ENCODE assay signal across 1 cellular context in genomic region chr4:138035781-138036258, GRCh38.
TF ChIP-seq lines count a peak whose summit lies in the region.

No MANE protein-coding gene starts in this region.

TF ChIP-seq in GM12878, 131 proteins besides CTCF, POLR2A, EP300 and RAD21 (continued from another document and continues in another):
- 0 out of 2 replicates have a peak, but pooled peaks have one; percentile 47 for TF ChIP-seq MLLT1 (IDR thresholded peaks at IDR 0.05)
- peak in 1 of 2 experiments; percentile 76; a peak in 2 of 4 replicates for TF ChIP-seq ETV6 (conservative IDR thresholded peaks at IDR 0.05 in 1 of 2, IDR thresholded peaks at IDR 0.05 in 1 of 2; ENCODE audit: borderline replicate concordance in 1 of 2, low read depth in 1 of 2)
- no peak for TF ChIP-seq SRF (IDR thresholded peaks at IDR 0.05; ENCODE audit: low read depth in 2 of 2, low read length in 2 of 2)
- TF ChIP-seq, protein P1, sequence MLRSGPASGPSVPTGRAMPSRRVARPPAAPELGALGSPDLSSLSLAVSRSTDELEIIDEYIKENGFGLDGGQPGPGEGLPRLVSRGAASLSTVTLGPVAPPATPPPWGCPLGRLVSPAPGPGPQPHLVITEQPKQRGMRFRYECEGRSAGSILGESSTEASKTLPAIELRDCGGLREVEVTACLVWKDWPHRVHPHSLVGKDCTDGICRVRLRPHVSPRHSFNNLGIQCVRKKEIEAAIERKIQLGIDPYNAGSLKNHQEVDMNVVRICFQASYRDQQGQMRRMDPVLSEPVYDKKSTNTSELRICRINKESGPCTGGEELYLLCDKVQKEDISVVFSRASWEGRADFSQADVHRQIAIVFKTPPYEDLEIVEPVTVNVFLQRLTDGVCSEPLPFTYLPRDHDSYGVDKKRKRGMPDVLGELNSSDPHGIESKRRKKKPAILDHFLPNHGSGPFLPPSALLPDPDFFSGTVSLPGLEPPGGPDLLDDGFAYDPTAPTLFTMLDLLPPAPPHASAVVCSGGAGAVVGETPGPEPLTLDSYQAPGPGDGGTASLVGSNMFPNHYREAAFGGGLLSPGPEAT (IDR thresholded peaks at IDR 0.05; ENCODE audit: low read depth), result no peak
- no peak for TF ChIP-seq KAT2A (conservative IDR thresholded peaks at IDR 0.05; ENCODE audit: control insufficient read depth, low read depth, low read length)
- TF ChIP-seq PKNOX1 (IDR thresholded peaks at IDR 0.05), result 0 out of 2 replicates have a peak, but pooled peaks have one; percentile 9
- no peak for TF ChIP-seq HDGF (IDR thresholded peaks at IDR 0.05)
- no peak for TF ChIP-seq STAT1 (conservative IDR thresholded peaks at IDR 0.05)
- TF ChIP-seq FOS (IDR thresholded peaks at IDR 0.05; ENCODE audit: borderline replicate concordance, extremely low read depth, insufficient read length), result no peak
- TF ChIP-seq, protein P2, sequence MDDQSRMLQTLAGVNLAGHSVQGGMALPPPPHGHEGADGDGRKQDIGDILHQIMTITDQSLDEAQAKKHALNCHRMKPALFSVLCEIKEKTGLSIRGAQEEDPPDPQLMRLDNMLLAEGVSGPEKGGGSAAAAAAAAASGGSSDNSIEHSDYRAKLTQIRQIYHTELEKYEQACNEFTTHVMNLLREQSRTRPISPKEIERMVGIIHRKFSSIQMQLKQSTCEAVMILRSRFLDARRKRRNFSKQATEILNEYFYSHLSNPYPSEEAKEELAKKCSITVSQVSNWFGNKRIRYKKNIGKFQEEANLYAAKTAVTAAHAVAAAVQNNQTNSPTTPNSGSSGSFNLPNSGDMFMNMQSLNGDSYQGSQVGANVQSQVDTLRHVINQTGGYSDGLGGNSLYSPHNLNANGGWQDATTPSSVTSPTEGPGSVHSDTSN (IDR thresholded peaks at IDR 0.05; ENCODE audit: insufficient replicate concordance, low read depth, low read length), result no peak
- no peak for TF ChIP-seq MYC (IDR thresholded peaks at IDR 0.05; ENCODE audit: insufficient read depth, insufficient read length, insufficient replicate concordance, low read length, severe bottlenecking)
- TF ChIP-seq JUNB (IDR thresholded peaks at IDR 0.05), result no peak
- TF ChIP-seq ZBED1 (IDR thresholded peaks at IDR 0.05; ENCODE audit: borderline replicate concordance), result no peak
- TF ChIP-seq ZNF207 (IDR thresholded peaks at IDR 0.05; ENCODE audit: borderline replicate concordance), result no peak
- TF ChIP-seq RCOR1 (conservative IDR thresholded peaks at IDR 0.05; ENCODE audit: low read depth, low read length), result no peak
- no peak for TF ChIP-seq ASH2L (IDR thresholded peaks at IDR 0.05; ENCODE audit: borderline replicate concordance, low read depth)
- peak; percentile 77; the same call in 1 of the 2 replicates for TF ChIP-seq IRF4 (IDR thresholded peaks at IDR 0.05; ENCODE audit: low read depth, low read length)
- TF ChIP-seq, protein P3, sequence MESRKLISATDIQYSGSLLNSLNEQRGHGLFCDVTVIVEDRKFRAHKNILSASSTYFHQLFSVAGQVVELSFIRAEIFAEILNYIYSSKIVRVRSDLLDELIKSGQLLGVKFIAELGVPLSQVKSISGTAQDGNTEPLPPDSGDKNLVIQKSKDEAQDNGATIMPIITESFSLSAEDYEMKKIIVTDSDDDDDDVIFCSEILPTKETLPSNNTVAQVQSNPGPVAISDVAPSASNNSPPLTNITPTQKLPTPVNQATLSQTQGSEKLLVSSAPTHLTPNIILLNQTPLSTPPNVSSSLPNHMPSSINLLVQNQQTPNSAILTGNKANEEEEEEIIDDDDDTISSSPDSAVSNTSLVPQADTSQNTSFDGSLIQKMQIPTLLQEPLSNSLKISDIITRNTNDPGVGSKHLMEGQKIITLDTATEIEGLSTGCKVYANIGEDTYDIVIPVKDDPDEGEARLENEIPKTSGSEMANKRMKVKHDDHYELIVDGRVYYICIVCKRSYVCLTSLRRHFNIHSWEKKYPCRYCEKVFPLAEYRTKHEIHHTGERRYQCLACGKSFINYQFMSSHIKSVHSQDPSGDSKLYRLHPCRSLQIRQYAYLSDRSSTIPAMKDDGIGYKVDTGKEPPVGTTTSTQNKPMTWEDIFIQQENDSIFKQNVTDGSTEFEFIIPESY (IDR thresholded peaks at IDR 0.05), result no peak
- TF ChIP-seq, protein P4, sequence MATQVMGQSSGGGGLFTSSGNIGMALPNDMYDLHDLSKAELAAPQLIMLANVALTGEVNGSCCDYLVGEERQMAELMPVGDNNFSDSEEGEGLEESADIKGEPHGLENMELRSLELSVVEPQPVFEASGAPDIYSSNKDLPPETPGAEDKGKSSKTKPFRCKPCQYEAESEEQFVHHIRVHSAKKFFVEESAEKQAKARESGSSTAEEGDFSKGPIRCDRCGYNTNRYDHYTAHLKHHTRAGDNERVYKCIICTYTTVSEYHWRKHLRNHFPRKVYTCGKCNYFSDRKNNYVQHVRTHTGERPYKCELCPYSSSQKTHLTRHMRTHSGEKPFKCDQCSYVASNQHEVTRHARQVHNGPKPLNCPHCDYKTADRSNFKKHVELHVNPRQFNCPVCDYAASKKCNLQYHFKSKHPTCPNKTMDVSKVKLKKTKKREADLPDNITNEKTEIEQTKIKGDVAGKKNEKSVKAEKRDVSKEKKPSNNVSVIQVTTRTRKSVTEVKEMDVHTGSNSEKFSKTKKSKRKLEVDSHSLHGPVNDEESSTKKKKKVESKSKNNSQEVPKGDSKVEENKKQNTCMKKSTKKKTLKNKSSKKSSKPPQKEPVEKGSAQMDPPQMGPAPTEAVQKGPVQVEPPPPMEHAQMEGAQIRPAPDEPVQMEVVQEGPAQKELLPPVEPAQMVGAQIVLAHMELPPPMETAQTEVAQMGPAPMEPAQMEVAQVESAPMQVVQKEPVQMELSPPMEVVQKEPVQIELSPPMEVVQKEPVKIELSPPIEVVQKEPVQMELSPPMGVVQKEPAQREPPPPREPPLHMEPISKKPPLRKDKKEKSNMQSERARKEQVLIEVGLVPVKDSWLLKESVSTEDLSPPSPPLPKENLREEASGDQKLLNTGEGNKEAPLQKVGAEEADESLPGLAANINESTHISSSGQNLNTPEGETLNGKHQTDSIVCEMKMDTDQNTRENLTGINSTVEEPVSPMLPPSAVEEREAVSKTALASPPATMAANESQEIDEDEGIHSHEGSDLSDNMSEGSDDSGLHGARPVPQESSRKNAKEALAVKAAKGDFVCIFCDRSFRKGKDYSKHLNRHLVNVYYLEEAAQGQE (IDR thresholded peaks at IDR 0.05; ENCODE audit: low read depth, low read length), result no peak
- TF ChIP-seq NKRF (conservative IDR thresholded peaks at IDR 0.05), result no peak
- no peak for TF ChIP-seq MEF2A (IDR thresholded peaks at IDR 0.05; ENCODE audit: insufficient read depth, low read depth, low read length)
- TF ChIP-seq SPI1 (IDR thresholded peaks at IDR 0.05; ENCODE audit: borderline replicate concordance, insufficient read depth, low read depth, low read length), result peak; percentile 94
- no peak for TF ChIP-seq GABPA (IDR thresholded peaks at IDR 0.05; ENCODE audit: low read depth)
- TF ChIP-seq JUND (IDR thresholded peaks at IDR 0.05; ENCODE audit: low read depth, low read length), result no peak
- no peak for TF ChIP-seq SUZ12 (IDR thresholded peaks at IDR 0.05; ENCODE audit: unreplicated experiment)
- TF ChIP-seq, protein P5, sequence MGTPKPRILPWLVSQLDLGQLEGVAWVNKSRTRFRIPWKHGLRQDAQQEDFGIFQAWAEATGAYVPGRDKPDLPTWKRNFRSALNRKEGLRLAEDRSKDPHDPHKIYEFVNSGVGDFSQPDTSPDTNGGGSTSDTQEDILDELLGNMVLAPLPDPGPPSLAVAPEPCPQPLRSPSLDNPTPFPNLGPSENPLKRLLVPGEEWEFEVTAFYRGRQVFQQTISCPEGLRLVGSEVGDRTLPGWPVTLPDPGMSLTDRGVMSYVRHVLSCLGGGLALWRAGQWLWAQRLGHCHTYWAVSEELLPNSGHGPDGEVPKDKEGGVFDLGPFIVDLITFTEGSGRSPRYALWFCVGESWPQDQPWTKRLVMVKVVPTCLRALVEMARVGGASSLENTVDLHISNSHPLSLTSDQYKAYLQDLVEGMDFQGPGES (IDR thresholded peaks at IDR 0.05), result no peak
- no peak for TF ChIP-seq BCL11A (IDR thresholded peaks at IDR 0.05; ENCODE audit: low read depth, low read length)
- TF ChIP-seq EZH2 (IDR thresholded peaks at IDR 0.05; ENCODE audit: borderline replicate concordance, control insufficient read depth, low read depth, low read length), result no peak
- TF ChIP-seq PRDM15 (CRISPR knock-in tag; IDR thresholded peaks at IDR 0.05), result no peak
- no peak for TF ChIP-seq IKZF2 (IDR thresholded peaks at IDR 0.05)
- no peak for TF ChIP-seq BACH1 (IDR thresholded peaks at IDR 0.05; ENCODE audit: borderline replicate concordance)
- TF ChIP-seq SMARCA5 (IDR thresholded peaks at IDR 0.05), result no peak
- TF ChIP-seq NR2F1 (conservative IDR thresholded peaks at IDR 0.05), result no peak
- TF ChIP-seq, protein P6, sequence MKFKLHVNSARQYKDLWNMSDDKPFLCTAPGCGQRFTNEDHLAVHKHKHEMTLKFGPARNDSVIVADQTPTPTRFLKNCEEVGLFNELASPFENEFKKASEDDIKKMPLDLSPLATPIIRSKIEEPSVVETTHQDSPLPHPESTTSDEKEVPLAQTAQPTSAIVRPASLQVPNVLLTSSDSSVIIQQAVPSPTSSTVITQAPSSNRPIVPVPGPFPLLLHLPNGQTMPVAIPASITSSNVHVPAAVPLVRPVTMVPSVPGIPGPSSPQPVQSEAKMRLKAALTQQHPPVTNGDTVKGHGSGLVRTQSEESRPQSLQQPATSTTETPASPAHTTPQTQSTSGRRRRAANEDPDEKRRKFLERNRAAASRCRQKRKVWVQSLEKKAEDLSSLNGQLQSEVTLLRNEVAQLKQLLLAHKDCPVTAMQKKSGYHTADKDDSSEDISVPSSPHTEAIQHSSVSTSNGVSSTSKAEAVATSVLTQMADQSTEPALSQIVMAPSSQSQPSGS (IDR thresholded peaks at IDR 0.05; ENCODE audit: low read length), result no peak
- no peak for TF ChIP-seq NBN (IDR thresholded peaks at IDR 0.05)
- TF ChIP-seq HDAC2 (IDR thresholded peaks at IDR 0.05), result no peak
- TF ChIP-seq PML (IDR thresholded peaks at IDR 0.05; ENCODE audit: low read length), result no peak
